In the genomic region with DNA sequence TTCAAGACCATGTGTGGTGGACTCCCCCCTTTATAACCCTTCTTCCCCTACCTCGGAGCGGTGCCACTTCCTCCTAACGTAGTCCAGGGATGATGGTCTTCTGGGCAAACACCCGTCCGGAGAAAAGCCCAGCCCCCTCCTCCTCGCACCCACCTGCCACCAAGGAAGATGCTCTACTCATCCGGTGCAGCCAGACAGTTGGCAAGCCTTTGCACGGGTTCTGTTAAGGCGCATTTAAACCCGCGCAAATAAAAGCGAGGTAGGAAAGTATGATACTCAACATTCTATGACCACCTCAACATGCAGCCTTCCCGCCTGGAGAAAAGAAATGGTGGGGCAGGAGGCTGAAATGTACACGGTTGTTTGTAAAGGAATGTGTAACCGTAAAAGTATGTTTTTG, we compare ENCODE assay signal across 5 cellular contexts. TPM values are rescaled to one million over a fixed set of nuclear protein-coding genes. Genes with fewer than 3 reads are reported as not detected.
"Had no signal": no experiment of that assay in that cellular context is flagged by ENCODE, and none has a peak within 500 bp of the region (broad histone marks: within the 10 kb centered on the region; RNA-seq: fewer than 3 reads in every experiment).

A gene (minus strand): TSS at position 101 of the 400 bp plus-strand sequence. CDS start 298 bp downstream, outside the sequence.

RNA-seq across cellular contexts. Expression of the gene that starts here (rescaled TPM):
- total RNA-seq: H7, HFFc6 had no signal
- polyA plus RNA-seq: GM23248, GM23338, H1 had no signal
